16 cellular contexts compared by ENCODE assay signal in genomic region chr17:41037853-41038350, GRCh38. TPM values are rescaled to one million over a fixed set of nuclear protein-coding genes. Genes with fewer than 3 reads are reported as not detected.
A peak's percentile ranks its signal among the peaks of the same experiment; 100 is the strongest.
DNase-seq lines count a peak whose midpoint lies in the region; ATAC-seq and TF ChIP-seq lines count a peak whose summit lies in the region.
"Had no signal": no experiment of that assay in that cellular context is flagged by ENCODE, and none has a peak within 500 bp of the region (broad histone marks: within the 10 kb centered on the region; RNA-seq: fewer than 3 reads in every experiment).

No MANE protein-coding gene starts in this region.

- peaks cover 47% of the 10 kb centered on the region for H3K4me1 Mint-ChIP-seq in WTC11
- H3K4me1 Mint-ChIP-seq: B cell had no signal

- H3K36me3 ChIP-seq in H7 (replicated peaks; ENCODE audit: control insufficient read depth, insufficient read depth, low read length) = no peaks in the 10 kb centered on the region
- H3K36me3 ChIP-seq: BLaER1 treated with 17β-estradiol and CSF1 and Interleukin-3, amounts not matched to agents 10 nM and 100 nM had no signal

- H3K4me3 Mint-ChIP-seq in WTC11 = no peak overlapping the region
- H3K4me3 Mint-ChIP-seq: B cell; CD4-positive, alpha-beta T cell; CD8-positive, alpha-beta T cell had no signal

- ATAC-seq in WTC11 = peak; percentile 51; the same call in 1 of the 2 replicates
- ATAC-seq: A549; CD8-positive, alpha-beta T cell had no signal

- no peaks in the 10 kb centered on the region for H3K27me3 ChIP-seq in H7 (ENCODE audit: control insufficient read depth, insufficient read depth, low read length)
- H3K27me3 ChIP-seq: BLaER1 treated with 17β-estradiol and CSF1 and Interleukin-3, amounts not matched to agents 10 nM and 100 nM had no signal

- H3K9me3 Mint-ChIP-seq in WTC11 = peaks cover 7% of the 10 kb centered on the region
- H3K9me3 Mint-ChIP-seq: CD4-positive, alpha-beta T cell had no signal

- TF ChIP-seq CTCF in WTC11 (IDR thresholded peaks at IDR 0.05) = no peak

- POLR2A ChIA-PET in WTC11 (lab: Charles Lee) = no interaction called here

- no peak overlapping the region for H3K4me3 ChIP-seq in H7 (ENCODE audit: insufficient read depth, low read depth, low read length)
- H3K4me3 ChIP-seq: A549; BLaER1 treated with 17β-estradiol and CSF1 and Interleukin-3, amounts not matched to agents 10 nM and 100 nM had no signal

- H3K27me3 Mint-ChIP-seq in WTC11 (ENCODE audit: low read depth) = no peaks in the 10 kb centered on the region

- CTCF ChIA-PET in WTC11 (lab: Charles Lee) = interaction anchor here (1.2 kb wide), 1 partner anchor 749 kb away, joined by 3 read pairs; the partner anchor contains the start of gene JUP

- H3K36me3 Mint-ChIP-seq in WTC11 = no peaks in the 10 kb centered on the region
- H3K36me3 Mint-ChIP-seq: CD8-positive, alpha-beta T cell had no signal

- H3K27ac Mint-ChIP-seq in WTC11 = no peak overlapping the region
- H3K27ac Mint-ChIP-seq: B cell; CD4-positive, alpha-beta T cell; CD8-positive, alpha-beta T cell had no signal

- peak; percentile 36 for DNase-seq in H7
- DNase-seq in WTC11 (ENCODE audit: low spot score) = no peak
- no peak for DNase-seq in SHP77 (lab: John Stamatoyannopoulos, UW)
- no peak for DNase-seq in 8988T
- no peak for DNase-seq in cerebellum (ENCODE audit: low spot score)
- DNase-seq: AML-193; Caco-2; Calu3; CD4-positive, alpha-beta T cell; CD8-positive, alpha-beta T cell; DMS79 treated with DMSO at 0.1 percent for 48 hours; GF-D8 had no signal

TF ChIP-seq in WTC11, 78 proteins besides CTCF, POLR2A, EP300 and RAD21:
- TF ChIP-seq FOXP1 (CRISPR knock-in tag; IDR thresholded peaks at IDR 0.05; ENCODE audit: borderline replicate concordance) = no peak
- no peak for TF ChIP-seq EMX1 (CRISPR knock-in tag; IDR thresholded peaks at IDR 0.05)
- TF ChIP-seq SOX15 (CRISPR knock-in tag; IDR thresholded peaks at IDR 0.05) = no peak
- no peak for TF ChIP-seq NR3C1 (CRISPR knock-in tag; conservative IDR thresholded peaks at IDR 0.05; ENCODE audit: low read depth)
- TF ChIP-seq MAX (CRISPR knock-in tag; IDR thresholded peaks at IDR 0.05) = no peak
- TF ChIP-seq HMGXB4 (CRISPR knock-in tag; IDR thresholded peaks at IDR 0.05) = no peak
- no peak for TF ChIP-seq RORB (CRISPR knock-in tag; IDR thresholded peaks at IDR 0.05)
- TF ChIP-seq ZNF317 (CRISPR knock-in tag; IDR thresholded peaks at IDR 0.05; ENCODE audit: borderline replicate concordance, low read depth) = no peak
- no peak for TF ChIP-seq ATF2 (CRISPR knock-in tag; IDR thresholded peaks at IDR 0.05; ENCODE audit: borderline replicate concordance, low read depth)

RNA-seq across cellular contexts. Expression of gene KRTAP1-3, which starts 3.2 kb away (rescaled TPM):
- not detected in 2 replicates for total RNA-seq in H7 (2014; rRNA removed; shearing (Covaris generic))
- total RNA-seq in WTC11 (2021) = not detected in 3 replicates
- not detected for total RNA-seq in cerebellum
- total RNA-seq: A172; B cell; Caco-2; Calu3; CD4-positive, alpha-beta T cell; CD8-positive, alpha-beta T cell had no signal

RNA-seq across cellular contexts. Expression of gene KRTAP1-1, which starts 3.3 kb away (rescaled TPM):
- not detected in 2 replicates for total RNA-seq in H7 (2014; rRNA removed; shearing (Covaris generic))
- total RNA-seq in WTC11 (2021) (not detected in 3 replicates), cerebellum (not detected)
- total RNA-seq: A172; B cell; Caco-2; CD4-positive, alpha-beta T cell; CD8-positive, alpha-beta T cell had no signal

RNA-seq across cellular contexts. Expression of gene KRTAP1-4, which starts 7.9 kb away (rescaled TPM):
- total RNA-seq in H7 (2014; rRNA removed; shearing (Covaris generic)) = not detected in 2 replicates
- total RNA-seq in WTC11 (2021) (not detected in 3 replicates), cerebellum (not detected)
- total RNA-seq: A172; B cell; Caco-2; Calu3; CD4-positive, alpha-beta T cell; CD8-positive, alpha-beta T cell had no signal

RNA-seq across cellular contexts. Expression of gene KRTAP2-1, which starts 9.2 kb away (rescaled TPM):
- not detected in 2 replicates for total RNA-seq in H7 (2014; rRNA removed; shearing (Covaris generic))
- total RNA-seq in WTC11 (2021) = not detected in 3 replicates
- total RNA-seq in cerebellum = not detected
- total RNA-seq: A172; B cell; Caco-2; Calu3; CD4-positive, alpha-beta T cell; CD8-positive, alpha-beta T cell had no signal

RNA-seq across cellular contexts. Expression of gene KRTAP1-5, which starts 10.9 kb away (rescaled TPM):
- total RNA-seq in H7 (2014; rRNA removed; shearing (Covaris generic)) = not detected in 2 replicates
- total RNA-seq in WTC11 (2021) (not detected in 3 replicates), cerebellum (not detected)
- total RNA-seq: A172; B cell; Caco-2; Calu3; CD4-positive, alpha-beta T cell; CD8-positive, alpha-beta T cell had no signal
